8 cellular contexts compared by ENCODE assay signal in genomic region chr2:206004004-206004693, GRCh38.
DNase-seq lines count a peak whose midpoint lies in the region; ATAC-seq and TF ChIP-seq lines count a peak whose summit lies in the region.

No MANE protein-coding gene starts in this region.

- H3K4me3 ChIP-seq in BE2C (ENCODE audit: low read depth, low read length), result no peak overlapping the region
- no peak overlapping the region for H3K4me3 ChIP-seq in PC-3 (ENCODE audit: low read length)
- no peak overlapping the region for H3K4me3 ChIP-seq in hepatocyte
- H3K4me3 ChIP-seq in CD8-positive, alpha-beta memory T cell (ENCODE audit: low read length), result no peak overlapping the region

- H3K27me3 Mint-ChIP-seq in CD8-positive, alpha-beta memory T cell, result no peaks in the 10 kb centered on the region

- H3F3A ChIP-seq in PC-3 (ENCODE audit: low read length, unreplicated experiment), result no peaks in the 10 kb centered on the region

- H3K27ac Mint-ChIP-seq in CD8-positive, alpha-beta memory T cell, result peak overlapping the region in 3 of 8 donors; percentile 20 to 74 (median 46)

- no TSS peak for BruUV-seq in PC-3 (replicated peaks; lab: Mats Ljungman, UMichigan)

- intact Hi-C loops in PC-3 (cut with micrococcal nuclease), result loop anchor here (10.0 kb wide), 1 partner anchor 261 kb away; no protein-coding TSS in a partner anchor

- H3K4me2 ChIP-seq in PC-3 (ENCODE audit: low read length), result no peak overlapping the region
- no peak overlapping the region for H3K4me2 ChIP-seq in hepatocyte

- H3K4me1 Mint-ChIP-seq in CD8-positive, alpha-beta memory T cell, result peaks cover under 1 to 6% (median 5%) of the 10 kb centered on the region in 3 donors

- DNase-seq in BE2C, result peak; percentile 51
- peak; percentile 52 for DNase-seq in PC-3
- DNase-seq in hepatocyte (ENCODE audit: low spot score), result peak; percentile 30
- DNase-seq in amniotic stem cell (lab: John Stamatoyannopoulos, UW), result no peak
- no peak for DNase-seq in SHP77 treated with DMSO at 0.1 percent for 48 hours (lab: John Stamatoyannopoulos, UW)
- no peak for DNase-seq in CD8-positive, alpha-beta memory T cell

- CTCF ChIA-PET in PC-3 (lab: Charles Lee), result interaction anchor here (0.8 kb wide), 1 partner anchor 256 kb away, joined by 3 read pairs; no protein-coding TSS in a partner anchor
- CTCF ChIA-PET in CD8-positive, alpha-beta memory T cell (lab: Charles Lee), result interaction anchor here (1.9 kb wide), 1 partner anchor 12 kb away, joined by 5 read pairs; no protein-coding TSS in a partner anchor

- no peaks in the 10 kb centered on the region for H3K9me3 ChIP-seq in BE2C
- H3K9me3 ChIP-seq in PC-3 (ENCODE audit: low read length), result no peaks in the 10 kb centered on the region
- no peaks in the 10 kb centered on the region for H3K9me3 ChIP-seq in hepatocyte (ENCODE audit: low read depth)
- H3K9me3 ChIP-seq in CD8-positive, alpha-beta memory T cell (ENCODE audit: low read length), result no peaks in the 10 kb centered on the region

- no peaks in the 10 kb centered on the region for H3K9me3 Mint-ChIP-seq in CD8-positive, alpha-beta memory T cell

- H4K20me1 ChIP-seq in PC-3 (ENCODE audit: low read length), result no peaks in the 10 kb centered on the region
- no peaks in the 10 kb centered on the region for H4K20me1 ChIP-seq in hepatocyte (ENCODE audit: insufficient read depth, poor library complexity, severe bottlenecking)

- peaks cover 22 to 90% (median 25%) of the 10 kb centered on the region in 3 donors for H3K36me3 Mint-ChIP-seq in CD8-positive, alpha-beta memory T cell

- H3K36me3 ChIP-seq in BE2C (peaks cover 31% of the 10 kb centered on the region), PC-3 (ENCODE audit: low read depth, low read length) (peaks cover 18% of the 10 kb centered on the region), hepatocyte (replicated peaks; ENCODE audit: insufficient read depth, low read depth) (no peaks in the 10 kb centered on the region)
- H3K36me3 ChIP-seq in CD8-positive, alpha-beta memory T cell (ENCODE audit: insufficient read depth, low read length), result peaks cover 30% of the 10 kb centered on the region

- POLR2A ChIA-PET in PC-3 (lab: Charles Lee; ENCODE audit: unreplicated experiment), result no interaction called here
- POLR2A ChIA-PET in CD8-positive, alpha-beta memory T cell (lab: Charles Lee), result no interaction called here

- H3K79me2 ChIP-seq in PC-3 (ENCODE audit: low read length), result no peaks in the 10 kb centered on the region
- H3K79me2 ChIP-seq in hepatocyte, result no peaks in the 10 kb centered on the region

- no peak overlapping the region for H2AFZ ChIP-seq in PC-3 (ENCODE audit: low read length)
- H2AFZ ChIP-seq in hepatocyte, result no peak overlapping the region

- H3K27me3 ChIP-seq in BE2C (no peaks in the 10 kb centered on the region), PC-3 (ENCODE audit: low read length) (no peaks in the 10 kb centered on the region), hepatocyte (no peaks in the 10 kb centered on the region)
- H3K27me3 ChIP-seq in CD8-positive, alpha-beta memory T cell (ENCODE audit: insufficient read depth, low read length, poor library complexity, severe bottlenecking), result no peaks in the 10 kb centered on the region

- H3K4me3 Mint-ChIP-seq in CD8-positive, alpha-beta memory T cell, result no peak overlapping the region

- H3K9me2 ChIP-seq in PC-3 (replicated peaks; ENCODE audit: low read length), result no peaks in the 10 kb centered on the region
- no peaks in the 10 kb centered on the region for H3K9me2 ChIP-seq in hepatocyte (replicated peaks; ENCODE audit: insufficient read depth)

- ATAC-seq in GM19351 (IDR thresholded peaks at IDR 0.05; ENCODE audit: unreplicated experiment), result peak; percentile 69
- peak; percentile 69; the same call in 1 of the 2 replicates for ATAC-seq in PC-3
- ATAC-seq in GM18511 (IDR thresholded peaks at IDR 0.05; ENCODE audit: unreplicated experiment), result no peak

- H3K9ac ChIP-seq in PC-3 (ENCODE audit: low read length), result no peak overlapping the region

- no peaks in the 10 kb centered on the region for H3K4me1 ChIP-seq in BE2C
- H3K4me1 ChIP-seq in PC-3 (ENCODE audit: insufficient read depth, low read length), result no peaks in the 10 kb centered on the region
- H3K4me1 ChIP-seq in hepatocyte (ENCODE audit: insufficient read depth), result no peaks in the 10 kb centered on the region
- H3K4me1 ChIP-seq in CD8-positive, alpha-beta memory T cell (ENCODE audit: insufficient read depth, low read length), result no peaks in the 10 kb centered on the region

- peak; percentile 74 for TF ChIP-seq CTCF in BE2C (IDR thresholded peaks at IDR 0.05; ENCODE audit: low read depth, low read length)
- peak; percentile 62 for TF ChIP-seq CTCF in PC-3 (conservative IDR thresholded peaks at IDR 0.05; ENCODE audit: low read depth, low read length)
- peak; percentile 16 for TF ChIP-seq CTCF in hepatocyte (IDR thresholded peaks at IDR 0.05; ENCODE audit: poor library complexity)

- over 99% methylated on average over 8 of the region's 8 CpGs for WGBS in hepatocyte (ENCODE audit: low lambda C conversion rate, missing lambda C conversion rate)

- H3K27ac ChIP-seq in PC-3 (ENCODE audit: low read length) (no peak overlapping the region), hepatocyte (no peak overlapping the region)
- H3K27ac ChIP-seq in CD8-positive, alpha-beta memory T cell (ENCODE audit: low read depth, low read length), result no peak overlapping the region

Comparison
In these comparisons a context has a peak if more than half of its experiments do, and no peak if none do; other contexts are left out.
1. DNase-seq: peak in BE2C (single experiment), PC-3 (single experiment) and hepatocyte (single experiment); none in amniotic stem cell (single experiment), SHP77 treated with DMSO at 0.1 percent for 48 hours (single experiment) and CD8-positive, alpha-beta memory T cell (0 of 5).
2. CTCF ChIP-seq: peak in every context shown above with its lines; median percentile 74 in BE2C; 62 in PC-3; 16 in hepatocyte.